Comparison of ENCODE assay signal across 8 cellular contexts in the genomic region with DNA sequence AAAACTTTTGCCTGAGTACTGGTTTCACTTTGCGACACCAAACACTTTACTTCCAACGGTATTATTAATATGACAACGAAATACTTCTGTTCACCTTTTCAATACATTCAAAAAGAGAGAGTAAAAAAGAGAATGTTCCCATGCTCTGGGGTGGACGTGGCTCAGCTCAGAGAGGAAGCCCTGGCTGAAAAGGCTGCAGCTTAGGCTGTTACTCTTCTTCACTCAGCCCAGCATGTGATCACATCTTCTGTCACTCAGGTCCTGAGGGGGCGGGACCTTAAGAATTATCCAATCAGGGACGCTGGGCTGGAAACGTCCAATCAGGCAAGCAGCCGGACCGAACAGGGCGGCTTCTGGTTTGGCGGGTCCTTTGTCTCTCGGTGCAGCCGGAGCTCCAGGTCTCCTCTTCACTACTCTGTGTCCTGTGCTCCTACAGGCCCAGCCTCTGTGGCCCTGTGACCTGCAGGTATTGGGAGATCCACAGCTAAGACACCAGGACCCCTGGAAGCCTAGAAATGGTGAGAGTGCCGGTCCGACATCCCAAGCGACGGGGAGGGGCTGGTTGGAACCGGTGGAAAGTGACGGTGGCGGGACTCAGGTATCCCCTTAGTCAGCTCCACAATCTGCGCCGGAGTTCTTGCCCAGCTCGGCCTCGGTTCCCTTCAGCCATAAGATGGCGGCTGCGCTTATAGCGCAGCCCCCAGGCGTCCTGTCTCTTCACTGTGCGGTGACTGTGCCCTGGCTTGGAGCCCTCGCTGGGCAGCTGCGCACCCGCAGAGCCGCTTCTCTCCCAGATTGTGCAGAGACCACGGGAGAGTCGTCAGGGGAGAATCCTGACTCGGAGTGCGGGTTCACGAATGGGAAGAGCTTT. TPM values are rescaled to one million over a fixed set of nuclear protein-coding genes. Genes with fewer than 3 reads are reported as not detected.
DNase-seq lines count a peak whose midpoint lies in the region; ATAC-seq and TF ChIP-seq lines count a peak whose summit lies in the region.

A gene (plus strand): TSS at position 373 of the 871 bp plus-strand sequence. CDS start 143 bp downstream, at position 516.

- TF ChIP-seq EP300 in stomach (IDR thresholded peaks at IDR 0.05): no peak

- H3K27me3 Mint-ChIP-seq in activated naive CD4-positive, alpha-beta T cell treated with anti-CD3 and anti-CD28 coated beads for 36 hours (ENCODE audit: low read depth): no peaks in the 10 kb centered on the region
- peaks cover 16% of the 10 kb centered on the region for H3K27me3 Mint-ChIP-seq in neural progenitor cell (ENCODE audit: insufficient read depth, low read depth)

- 0 to 1% (median 0%) methylated on average over 31 to 38 of the region's 38 CpGs for WGBS in stomach, 5 donors

- H3K27ac ChIP-seq in RWPE2 (ENCODE audit: poor library complexity, severe bottlenecking) (peak within 1 kb of the TSS; percentile 66), neural progenitor cell (peak within 1 kb of the TSS; percentile 98), stomach (peak within 1 kb of the TSS; percentile 77 to 93 (median 89))

- H3K9me3 Mint-ChIP-seq in activated naive CD4-positive, alpha-beta T cell treated with anti-CD3 and anti-CD28 coated beads for 36 hours: peaks cover 29% of the 10 kb centered on the region
- peaks cover 85% of the 10 kb centered on the region for H3K9me3 Mint-ChIP-seq in neural progenitor cell

- H3K27me3 ChIP-seq in RWPE2 (ENCODE audit: insufficient read depth, poor library complexity, severe bottlenecking) (no peaks in the 10 kb centered on the region), neural progenitor cell (no peaks in the 10 kb centered on the region), stomach (no peaks in the 10 kb centered on the region)

- H3K36me3 Mint-ChIP-seq in activated naive CD4-positive, alpha-beta T cell treated with anti-CD3 and anti-CD28 coated beads for 36 hours (ENCODE audit: low read depth): peaks cover 36% of the 10 kb centered on the region
- peaks cover 55% of the 10 kb centered on the region for H3K36me3 Mint-ChIP-seq in neural progenitor cell

- H3K4me3 Mint-ChIP-seq in activated naive CD4-positive, alpha-beta T cell treated with anti-CD3 and anti-CD28 coated beads for 36 hours: peak within 1 kb of the TSS; percentile 97
- H3K4me3 Mint-ChIP-seq in neural progenitor cell: peak within 1 kb of the TSS; percentile 95

- peaks cover 59% of the 10 kb centered on the region for H3F3A ChIP-seq in neural progenitor cell (ENCODE audit: low read depth)

- TF ChIP-seq CTCF in RWPE2 (IDR thresholded peaks at IDR 0.05; ENCODE audit: poor library complexity, severe bottlenecking) (no peak), neural progenitor cell (IDR thresholded peaks at IDR 0.05) (no peak), stomach (IDR thresholded peaks at IDR 0.05) (no peak)

- H3K79me2 ChIP-seq in neural progenitor cell (ENCODE audit: low read depth): peaks cover 49% of the 10 kb centered on the region

- ATAC-seq in GM21528 (IDR thresholded peaks at IDR 0.05; ENCODE audit: low FRiP score, unreplicated experiment) (peak; percentile 92), RWPE2 (ENCODE audit: low read depth) (peak; percentile 91)

- H3K4me1 Mint-ChIP-seq in activated naive CD4-positive, alpha-beta T cell treated with anti-CD3 and anti-CD28 coated beads for 36 hours (ENCODE audit: low read depth): peaks cover 27% of the 10 kb centered on the region
- H3K4me1 Mint-ChIP-seq in neural progenitor cell: peaks cover 7% of the 10 kb centered on the region

- H3K4me3 ChIP-seq in RWPE2 (ENCODE audit: severe bottlenecking) (peak within 1 kb of the TSS; percentile 44), neural progenitor cell (peak within 1 kb of the TSS; percentile 90), stomach (peak within 1 kb of the TSS; percentile 65 to 89 (median 72))

- no peaks in the 10 kb centered on the region for H3K4me1 ChIP-seq in RWPE2 (ENCODE audit: insufficient read depth, poor library complexity, severe bottlenecking)
- H3K4me1 ChIP-seq in neural progenitor cell: peaks cover 23% of the 10 kb centered on the region
- H3K4me1 ChIP-seq in stomach: peaks cover 0 to 19% (median 9%) of the 10 kb centered on the region in 4 donors

- no peaks in the 10 kb centered on the region for H3K36me3 ChIP-seq in RWPE2 (ENCODE audit: low read depth)
- no peaks in the 10 kb centered on the region for H3K36me3 ChIP-seq in neural progenitor cell
- H3K36me3 ChIP-seq in stomach: no peaks in the 10 kb centered on the region

- peak within 1 kb of the TSS; percentile 44 for H2AFZ ChIP-seq in neural progenitor cell (replicated peaks)

- H3K9ac ChIP-seq in neural progenitor cell: peak within 1 kb of the TSS; percentile 94

- H3K9me3 ChIP-seq in RWPE2 (ENCODE audit: severe bottlenecking) (peaks cover 15% of the 10 kb centered on the region), neural progenitor cell (ENCODE audit: low read depth) (no peaks in the 10 kb centered on the region), stomach (peaks cover 0 to 32% (median 18%) of the 10 kb centered on the region in 4 donors)

- CTCF ChIA-PET in activated naive CD4-positive, alpha-beta T cell treated with anti-CD3 and anti-CD28 coated beads for 36 hours (lab: Charles Lee): interaction anchor here (1.0 to 1.6 kb wide), 5 partner anchors 35 to 125 kb away, joined by 3 to 5 read pairs (median 4); a partner anchor contains a TSS

- peak within 1 kb of the TSS; percentile 84 for H3K4me2 ChIP-seq in neural progenitor cell

- DNase-seq in DMS 273 (lab: John Stamatoyannopoulos, UW; ENCODE audit: unreplicated experiment) (peak; percentile 99), KG1 (lab: John Stamatoyannopoulos, UW) (peak; percentile 92), RWPE2 (ENCODE audit: low spot score) (peak; percentile 67), foreskin melanocyte (peak; percentile 85), neural progenitor cell (ENCODE audit: low spot score) (peak; percentile 98), stomach (peak; percentile 94)
- peak; percentile 98 for DNase-seq in activated naive CD4-positive, alpha-beta T cell treated with anti-CD3 and anti-CD28 coated beads for 36 hours

- H3K27ac Mint-ChIP-seq in activated naive CD4-positive, alpha-beta T cell treated with anti-CD3 and anti-CD28 coated beads for 36 hours: peak within 1 kb of the TSS; percentile 95
- peak within 1 kb of the TSS; percentile 98 for H3K27ac Mint-ChIP-seq in neural progenitor cell

- TF ChIP-seq POLR2A in stomach (IDR thresholded peaks at IDR 0.05): peak in 1 of 4 donors; percentile 33

- intact Hi-C loops in activated naive CD4-positive, alpha-beta T cell treated with anti-CD3 and anti-CD28 coated beads for 36 hours (cut with micrococcal nuclease): loop anchor here (1.0 to 10.0 kb wide), 10 partner anchors 35 to 521 kb away; a partner anchor contains a TSS
- intact Hi-C loops in stomach (cut with DNase I; ENCODE audit: low total_unique reads): no loop called here

- H4K20me1 ChIP-seq in neural progenitor cell (ENCODE audit: low read depth): peaks cover 32% of the 10 kb centered on the region

RNA-seq across cellular contexts. Expression of the gene that starts here (rescaled TPM):
- 10 to 100 TPM; 15.2 to 16.6 TPM for total RNA-seq in activated naive CD4-positive, alpha-beta T cell treated with anti-CD3 and anti-CD28 coated beads for 36 hours
- 72.7 and 79.0 TPM in 2 replicates for total RNA-seq in neural progenitor cell (ENCODE audit: low replicate concordance)
- 1 to 10 TPM in 2 of 5 donors, under 1 TPM in 1, not detected in 2; 0.45 to 9.2 (median 7.4) TPM for total RNA-seq in stomach
- 1 to 10 TPM; 2.3 to 3.1 (median 2.3) TPM for polyA plus RNA-seq in stomach

Comparison
In these comparisons a context has a peak if more than half of its experiments do, and no peak if none do; other contexts are left out.
1. Peak in every context shown above with its lines: DNase-seq, ATAC-seq, H3K4me3 ChIP-seq and H3K27ac ChIP-seq.